8 cellular contexts compared by ENCODE assay signal in genomic region chr15:22978691-22979068, GRCh38. TPM values are rescaled to one million over a fixed set of nuclear protein-coding genes. Genes with fewer than 3 reads are reported as not detected.
DNase-seq lines count a peak whose midpoint lies in the region; ATAC-seq, FAIRE-seq and TF ChIP-seq lines count a peak whose summit lies in the region.

No MANE protein-coding gene starts in this region.

- H3K4ac ChIP-seq in trophoblast cell (ENCODE audit: low read depth, low read length), result peak overlapping the region; percentile 7

- H2AK5ac ChIP-seq in trophoblast cell (ENCODE audit: low read length), result no peak overlapping the region

- H3K4me3 ChIP-seq in GM12865 (ENCODE audit: low read depth, low read length) (peak overlapping the region; percentile 98), endothelial cell of umbilical vein (replicated peaks in 1 of 3; ENCODE audit: insufficient read depth in 1 of 3, low read depth in 1 of 3, low read length in 3 of 3) (peak overlapping the region in 2 of 3 experiments; percentile 72 to 89), trophoblast cell (ENCODE audit: low read depth, low read length) (peak overlapping the region; percentile 89)

- H3K9ac ChIP-seq in endothelial cell of umbilical vein (replicated peaks; ENCODE audit: extremely low read depth, insufficient read depth, low read length) (no peak overlapping the region), trophoblast cell (ENCODE audit: low read length) (no peak overlapping the region)

- H3K4me2 ChIP-seq in endothelial cell of umbilical vein (ENCODE audit: insufficient read depth, low read length), result peak overlapping the region; percentile 80
- H3K4me2 ChIP-seq in trophoblast cell (ENCODE audit: low read length), result peak overlapping the region; percentile 90

- CTCF ChIA-PET in endothelial cell of umbilical vein (lab: Charles Lee), result no interaction called here

- H3K79me1 ChIP-seq in trophoblast cell (ENCODE audit: low read length), result peaks cover 8% of the 10 kb centered on the region

- no peaks in the 10 kb centered on the region for H4K20me1 ChIP-seq in endothelial cell of umbilical vein (replicated peaks; ENCODE audit: control insufficient read depth, extremely low read depth, insufficient read depth, low read length)

- no peaks in the 10 kb centered on the region for H3K36me3 ChIP-seq in endothelial cell of umbilical vein (ENCODE audit: control insufficient read depth in 2 of 2, extremely low read depth in 1 of 2, insufficient read depth in 2 of 2, low read length in 2 of 2)
- no peaks in the 10 kb centered on the region for H3K36me3 ChIP-seq in trophoblast cell (ENCODE audit: control insufficient read depth in 1 of 2, insufficient read depth in 2 of 2, low read length in 2 of 2)

- H2AFZ ChIP-seq in endothelial cell of umbilical vein (ENCODE audit: low read depth, low read length), result no peak overlapping the region
- H2AFZ ChIP-seq in trophoblast cell (ENCODE audit: insufficient read depth, low read length, poor library complexity), result no peak overlapping the region

- H2BK12ac ChIP-seq in trophoblast cell (ENCODE audit: low read length), result no peak overlapping the region

- no peak overlapping the region for H4K91ac ChIP-seq in trophoblast cell (ENCODE audit: low read depth, low read length)

- intact Hi-C loops in endothelial cell of umbilical vein (cut with micrococcal nuclease), result loop anchor here (1.0 to 2.0 kb wide), 3 partner anchors 17 to 140 kb away; partner anchors contain the start of gene NIPA2

- H3K4me1 ChIP-seq in endothelial cell of umbilical vein (ENCODE audit: control insufficient read depth, extremely low read depth, insufficient read depth, low read length) (peaks cover 12% of the 10 kb centered on the region), trophoblast cell (ENCODE audit: control insufficient read depth in 1 of 2, insufficient read depth in 2 of 2, low read length in 2 of 2) (peaks cover 0 to 8% of the 10 kb centered on the region in 2 experiments)

- TF ChIP-seq CTCF in GM12865 (IDR thresholded peaks at IDR 0.05; ENCODE audit: insufficient read depth, low read depth, low read length, missing control alignments) (no peak), endothelial cell of umbilical vein (IDR thresholded peaks at IDR 0.05; ENCODE audit: extremely low read depth in 1 of 2, insufficient read depth in 1 of 2, low read depth in 1 of 2, low read length in 2 of 2) (no peak)

- no peak overlapping the region for H4K12ac ChIP-seq in trophoblast cell (ENCODE audit: low read depth, low read length)

- FAIRE-seq in endothelial cell of umbilical vein (lab: Jason Lieb, UNC), result no peak

- no peak overlapping the region for H2BK5ac ChIP-seq in trophoblast cell (ENCODE audit: low read depth, low read length, poor library complexity)

- DNase-seq in GM12865 (ENCODE audit: low read depth), result no peak
- peak; percentile 30 for DNase-seq in OCI-M1 (lab: John Stamatoyannopoulos, UW)
- no peak for DNase-seq in endothelial cell of umbilical vein (ENCODE audit: low read depth, low spot score)
- no peak for DNase-seq in trophoblast cell
- no peak for DNase-seq in pons (ENCODE audit: low spot score)

- H3K14ac ChIP-seq in trophoblast cell (ENCODE audit: low read length), result no peak overlapping the region

- POLR2A ChIA-PET in endothelial cell of umbilical vein (lab: Charles Lee), result no interaction called here

- no peak overlapping the region for H3K23ac ChIP-seq in trophoblast cell (ENCODE audit: low read length)

- ATAC-seq in GM19452 (IDR thresholded peaks at IDR 0.05; ENCODE audit: unreplicated experiment), result no peak
- no peak for ATAC-seq in GM19397 (IDR thresholded peaks at IDR 0.05; ENCODE audit: unreplicated experiment)
- no peak for ATAC-seq in GM21381 (IDR thresholded peaks at IDR 0.05; ENCODE audit: unreplicated experiment)

- TF ChIP-seq POLR2A in endothelial cell of umbilical vein (IDR thresholded peaks at IDR 0.05; ENCODE audit: low read depth, low read length), result no peak

- peaks cover 55% of the 10 kb centered on the region for H3K79me2 ChIP-seq in endothelial cell of umbilical vein (ENCODE audit: control insufficient read depth, insufficient read depth, low read length)
- peaks cover 11% of the 10 kb centered on the region for H3K79me2 ChIP-seq in trophoblast cell (ENCODE audit: control insufficient read depth, insufficient read depth, low read length, poor library complexity)

- H3K9me3 ChIP-seq in endothelial cell of umbilical vein (replicated peaks; ENCODE audit: control insufficient read depth, insufficient read depth, low read length) (no peaks in the 10 kb centered on the region), trophoblast cell (ENCODE audit: insufficient read depth, low read depth, low read length) (no peaks in the 10 kb centered on the region)

- H2BK120ac ChIP-seq in trophoblast cell (ENCODE audit: insufficient read depth, low read length, poor library complexity), result no peak overlapping the region

- H3K27me3 ChIP-seq in endothelial cell of umbilical vein (ENCODE audit: control insufficient read depth in 2 of 2, insufficient read depth in 2 of 2, low read length in 2 of 2), result no peaks in the 10 kb centered on the region
- no peaks in the 10 kb centered on the region for H3K27me3 ChIP-seq in trophoblast cell (ENCODE audit: insufficient read depth, low read length)

- H4K8ac ChIP-seq in trophoblast cell (ENCODE audit: low read depth, low read length), result no peak overlapping the region

- WGBS in trophoblast cell (ENCODE audit: extremely low coverage, insufficient coverage, insufficient read length), result no CpG with 5 or more reads among the region's 7 CpGs

- BruUV-seq in endothelial cell of umbilical vein (replicated peaks; lab: Mats Ljungman, UMichigan), result TSS peak; percentile 11

- no peak overlapping the region for H3K18ac ChIP-seq in trophoblast cell (ENCODE audit: low read length)

- dilution Hi-C loops in endothelial cell of umbilical vein (cut with MboI; ENCODE audit: extremely low pct_ligation_motif_present, low sequenced_read_pairs), result no loop called here

- H3K27ac ChIP-seq in endothelial cell of umbilical vein (ENCODE audit: insufficient read depth, low read depth, low read length) (no peak overlapping the region), trophoblast cell (ENCODE audit: low read depth, low read length) (no peak overlapping the region)

- H3K9me1 ChIP-seq in endothelial cell of umbilical vein (replicated peaks; ENCODE audit: control insufficient read depth, extremely low read depth, insufficient read depth, low read length), result no peaks in the 10 kb centered on the region

TF ChIP-seq in endothelial cell of umbilical vein, 7 proteins besides CTCF, POLR2A, EP300 and RAD21:
- TF ChIP-seq JUN (IDR thresholded peaks at IDR 0.05; ENCODE audit: borderline replicate concordance, insufficient read depth, insufficient read length, low read depth) (no peak), POLR2AphosphoS5 (IDR thresholded peaks at IDR 0.05; ENCODE audit: insufficient read depth, low read depth, low read length) (no peak), GATA2 (IDR thresholded peaks at IDR 0.05; ENCODE audit: insufficient read depth, insufficient read length, low read depth, low read length) (no peak), MAX (IDR thresholded peaks at IDR 0.05; ENCODE audit: insufficient read depth, insufficient read length) (no peak), MYC (IDR thresholded peaks at IDR 0.05; ENCODE audit: low read depth, low read length) (no peak), EZH2 (IDR thresholded peaks at IDR 0.05; ENCODE audit: borderline replicate concordance, low read depth, low read length, severe bottlenecking) (no peak)
TF ChIP-seq in endothelial cell of umbilical vein: peak in this region for 0.

RNA-seq across cellular contexts. Expression of gene CYFIP1, which starts 1.5 kb away (rescaled TPM):
- 135 and 158 TPM in 2 replicates for total RNA-seq in endothelial cell of umbilical vein
- 67.4 and 81.4 TPM in 2 replicates for polyA plus RNA-seq in endothelial cell of umbilical vein
- 50.8 and 64.0 TPM in 2 replicates for polyA plus RNA-seq in endothelial cell of umbilical vein (2011; cell fraction: cytosol; rRNA removed)
- polyA plus RNA-seq in endothelial cell of umbilical vein (2011; cell fraction: nucleus; rRNA removed), result 86.2 and 89.0 TPM in 2 replicates
- polyA plus RNA-seq in endothelial cell of umbilical vein (2012), result 67.9 and 76.6 TPM in 2 replicates
- 214 and 271 TPM in 2 replicates for polyA minus RNA-seq in endothelial cell of umbilical vein
- 23.0 TPM for polyA minus RNA-seq in endothelial cell of umbilical vein (2011; cell fraction: cytosol; rRNA and poly(A)+ RNA removed)
- polyA minus RNA-seq in endothelial cell of umbilical vein (2011; cell fraction: nucleus; rRNA and poly(A)+ RNA removed), result 51.3 and 75.1 TPM in 2 replicates
- polyA plus RNA-seq in trophoblast cell (2013), result 58.6 and 59.7 TPM in 2 replicates
